ENCODE assay signal across 13 cellular contexts in the genomic region with DNA sequence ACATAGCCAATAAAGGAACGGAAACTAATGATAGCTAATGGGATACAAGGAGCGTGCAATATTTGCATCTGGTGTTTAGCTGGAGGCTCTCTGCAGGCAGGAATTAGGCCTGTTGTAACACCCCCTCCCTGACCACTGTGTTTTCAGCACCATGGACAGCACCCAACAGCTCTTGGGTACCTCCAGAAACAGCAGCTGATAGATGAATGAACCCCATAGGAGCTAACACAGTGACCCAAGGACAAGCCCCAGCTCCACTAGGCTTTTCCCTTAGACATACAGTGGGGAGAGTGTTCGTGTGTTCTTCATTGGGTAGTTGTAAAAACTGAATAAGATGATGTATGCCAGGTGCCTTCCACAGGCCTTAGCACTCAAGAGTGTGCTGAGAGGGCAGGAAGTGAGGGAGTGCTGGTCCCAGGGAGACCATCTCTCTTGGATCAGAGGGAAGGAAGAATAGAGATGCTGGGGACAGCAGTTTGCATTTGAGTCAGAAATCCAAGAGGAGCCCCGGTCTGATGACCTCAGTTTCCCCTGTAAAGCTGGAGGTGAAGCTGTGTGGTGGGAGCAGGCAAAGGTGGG.
A peak's percentile ranks its signal among the peaks of the same experiment; 100 is the strongest.
DNase-seq lines count a peak whose midpoint lies in the region; ATAC-seq and TF ChIP-seq lines count a peak whose summit lies in the region.
"Had no signal": no experiment of that assay in that cellular context is flagged by ENCODE, and none has a peak within 500 bp of the region (broad histone marks: within the 10 kb centered on the region; RNA-seq: fewer than 3 reads in every experiment).

No MANE protein-coding gene starts in this region.

- no peak overlapping the region for H2AFZ ChIP-seq in DND-41 (ENCODE audit: low read depth, low read length)

- H3K4me2 ChIP-seq in DND-41 (ENCODE audit: insufficient read depth, low read length): no peak overlapping the region

- ATAC-seq in DND-41 (ENCODE audit: insufficient read depth, low read depth): peak; percentile 68; the same call in 2 of the 3 replicates

- H3K4me3 Mint-ChIP-seq in endothelial cell (ENCODE audit: unreplicated experiment): no peak overlapping the region
- H3K4me3 Mint-ChIP-seq: activated T-helper 1 cell treated with anti-CD3 and anti-CD28 coated beads, Interleukin-12 subunit alpha, Interleukin-12 subunit beta, Interleukin-2, Interleukin-4 antibody, amounts not matched to agents 30 ng/mL and 10 ng/mL and 1 ng/mL, durations not matched to agents 14 hours and 24 hours and 36 hours; CD8-positive, alpha-beta memory T cell; central memory CD8-positive, alpha-beta T cell had no signal

- CTCF ChIA-PET in A673 (lab: Charles Lee): no interaction called here

- no peaks in the 10 kb centered on the region for H3K4me1 ChIP-seq in A673 (ENCODE audit: insufficient read depth, low read length, poor library complexity, severe bottlenecking)
- H3K4me1 ChIP-seq in DND-41 (ENCODE audit: insufficient read depth, low read length): no peaks in the 10 kb centered on the region

- POLR2A ChIA-PET in A673 (lab: Charles Lee; ENCODE audit: low non-redundant PET): no interaction called here

- H3K4me3 ChIP-seq in A673 (ENCODE audit: low read depth, low read length, poor library complexity, severe bottlenecking) (no peak overlapping the region), DND-41 (ENCODE audit: low read depth in 1 of 2, low read length in 2 of 2) (no peak overlapping the region)

- H3K36me3 Mint-ChIP-seq in endothelial cell (ENCODE audit: low read depth, unreplicated experiment): peaks cover 8% of the 10 kb centered on the region
- H3K36me3 Mint-ChIP-seq: CD8-positive, alpha-beta memory T cell had no signal

- no peaks in the 10 kb centered on the region for H3K27me3 ChIP-seq in A673 (replicated peaks; ENCODE audit: insufficient read depth, low read depth, low read length, poor library complexity)
- H3K27me3 ChIP-seq in DND-41 (ENCODE audit: insufficient read depth, low read length, poor library complexity): no peaks in the 10 kb centered on the region

- H4K20me1 ChIP-seq in DND-41 (ENCODE audit: insufficient read depth, low read length): no peaks in the 10 kb centered on the region

- H3K79me2 ChIP-seq in DND-41 (ENCODE audit: insufficient read depth, low read length): no peaks in the 10 kb centered on the region

- H3K9me3 ChIP-seq in A673 (ENCODE audit: low read depth, low read length, poor library complexity, severe bottlenecking): no peaks in the 10 kb centered on the region
- no peaks in the 10 kb centered on the region for H3K9me3 ChIP-seq in DND-41 (ENCODE audit: insufficient read depth, low read length, severe bottlenecking)

- no TSS peak for BruUV-seq in A673 (replicated peaks; lab: Mats Ljungman, UMichigan)

- TF ChIP-seq CTCF in A673 (conservative IDR thresholded peaks at IDR 0.05; ENCODE audit: low read depth, low read length): no peak
- no peak for TF ChIP-seq CTCF in DND-41 (IDR thresholded peaks at IDR 0.05; ENCODE audit: borderline replicate concordance, extremely low read depth, low read length, poor library complexity, severe bottlenecking)
- TF ChIP-seq CTCF in endothelial cell (IDR thresholded peaks at IDR 0.05; ENCODE audit: unreplicated experiment): no peak

- no peaks in the 10 kb centered on the region for H3K36me3 ChIP-seq in A673 (ENCODE audit: insufficient read depth, low read length, poor library complexity, severe bottlenecking)
- no peaks in the 10 kb centered on the region for H3K36me3 ChIP-seq in DND-41 (ENCODE audit: insufficient read depth, low read length)

- no peaks in the 10 kb centered on the region for H3K9me3 Mint-ChIP-seq in endothelial cell (ENCODE audit: unreplicated experiment)
- H3K9me3 Mint-ChIP-seq: activated T-helper 1 cell treated with anti-CD3 and anti-CD28 coated beads, Interleukin-12 subunit alpha, Interleukin-12 subunit beta, Interleukin-2, Interleukin-4 antibody, amounts not matched to agents 30 ng/mL and 10 ng/mL and 1 ng/mL, durations not matched to agents 14 hours and 24 hours and 36 hours had no signal

- no peak overlapping the region for H3K9ac ChIP-seq in DND-41 (ENCODE audit: low read depth, low read length)

- intact Hi-C loops in A673 (cut with micrococcal nuclease; ENCODE audit: unreplicated experiment): no loop called here

- peaks cover 5% of the 10 kb centered on the region for H3K27me3 Mint-ChIP-seq in endothelial cell (ENCODE audit: unreplicated experiment)

- no peaks in the 10 kb centered on the region for H3K4me1 Mint-ChIP-seq in endothelial cell (ENCODE audit: unreplicated experiment)
- H3K4me1 Mint-ChIP-seq: CD8-positive, alpha-beta memory T cell; central memory CD8-positive, alpha-beta T cell had no signal

- no peak overlapping the region for H3K27ac ChIP-seq in A673 (ENCODE audit: low read depth, low read length, poor library complexity, severe bottlenecking)
- H3K27ac ChIP-seq in DND-41 (ENCODE audit: low read length): no peak overlapping the region

- peak; percentile 24 for DNase-seq in A673 (ENCODE audit: low spot score)
- peak; percentile 62 for DNase-seq in DND-41
- peak; percentile 43 for DNase-seq in OCI-M1 (lab: John Stamatoyannopoulos, UW)
- peak; percentile 44 for DNase-seq in endothelial cell (ENCODE audit: low spot score)
- DNase-seq in SHP77 treated with DMSO at 0.1 percent for 48 hours (lab: John Stamatoyannopoulos, UW): no peak
- no peak for DNase-seq in DMS153 treated with DMSO at 0.1 percent for 48 hours (lab: John Stamatoyannopoulos, UW; ENCODE audit: unreplicated experiment)
- DNase-seq in 8988T: no peak
- DNase-seq in activated T-cell treated with anti-CD3 and anti-CD28 coated beads for 4 hours: no peak
- DNase-seq: CD8-positive, alpha-beta memory T cell; NCI-H1105 treated with DMSO at 0.1 percent for 48 hours; T-helper 9 cell had no signal

- H3K27ac Mint-ChIP-seq in endothelial cell (ENCODE audit: unreplicated experiment): no peak overlapping the region
- H3K27ac Mint-ChIP-seq: activated T-helper 1 cell treated with anti-CD3 and anti-CD28 coated beads, Interleukin-12 subunit alpha, Interleukin-12 subunit beta, Interleukin-2, Interleukin-4 antibody, amounts not matched to agents 30 ng/mL and 10 ng/mL and 1 ng/mL, durations not matched to agents 14 hours and 24 hours and 36 hours; CD8-positive, alpha-beta memory T cell had no signal

Comparison
In these comparisons a context has a peak if more than half of its experiments do, and no peak if none do; other contexts are left out.
1. DNase-seq: peak in A673 (single experiment), DND-41 (single experiment), OCI-M1 (single experiment) and endothelial cell (single experiment); none in SHP77 treated with DMSO at 0.1 percent for 48 hours (single experiment), DMS153 treated with DMSO at 0.1 percent for 48 hours (single experiment), 8988T (single experiment) and activated T-cell treated with anti-CD3 and anti-CD28 coated beads for 4 hours (single experiment).